ENCODE assay signal across 1 cellular context in genomic region chr3:141487419-141488345, GRCh38.
TF ChIP-seq lines count a peak whose summit lies in the region.

No MANE protein-coding gene starts in this region.

TF ChIP-seq in K562, 482 proteins besides CTCF, POLR2A, EP300 and RAD21 (continued from another document and continues in another):
- TF ChIP-seq MLX (CRISPR knock-in tag; conservative IDR thresholded peaks at IDR 0.05) (no peak), NR2C1 (IDR thresholded peaks at IDR 0.05) (no peak), NR2C1 (tag; IDR thresholded peaks at IDR 0.05) (no peak), YBX1 (IDR thresholded peaks at IDR 0.05) (no peak), ZNF780A (CRISPR knock-in tag; IDR thresholded peaks at IDR 0.05) (no peak), ZNF77 (CRISPR knock-in tag; IDR thresholded peaks at IDR 0.05) (no peak), HIVEP1 (CRISPR knock-in tag; IDR thresholded peaks at IDR 0.05) (no peak), PHB2 (IDR thresholded peaks at IDR 0.05; ENCODE audit: low read depth) (no peak), E2F3 (CRISPR knock-in tag; IDR thresholded peaks at IDR 0.05) (no peak), ZKSCAN1 (IDR thresholded peaks at IDR 0.05; ENCODE audit: low read depth, low read length) (no peak), NFRKB (IDR thresholded peaks at IDR 0.05; ENCODE audit: low read depth) (peak; percentile 53; the same call in 1 of the 2 replicates), ZNF76 (CRISPR knock-in tag; IDR thresholded peaks at IDR 0.05; ENCODE audit: borderline replicate concordance) (no peak), RAD51 (IDR thresholded peaks at IDR 0.05; ENCODE audit: borderline replicate concordance, low read depth) (no peak), MAFK (IDR thresholded peaks at IDR 0.05; ENCODE audit: low read length) (no peak), HMG20B (CRISPR knock-in tag; IDR thresholded peaks at IDR 0.05) (no peak), ZNF436 (CRISPR knock-in tag; IDR thresholded peaks at IDR 0.05) (no peak), PHTF2 (CRISPR knock-in tag; IDR thresholded peaks at IDR 0.05) (no peak), MAZ (CRISPR knock-in tag; conservative IDR thresholded peaks at IDR 0.05 in 1 of 2, IDR thresholded peaks at IDR 0.05 in 1 of 2) (peak; percentile 18 to 82), U2AF2 (optimal IDR thresholded peaks at IDR 0.05; ENCODE audit: low read depth, low read length) (no peak), GMEB1 (CRISPR knock-in tag; IDR thresholded peaks at IDR 0.05) (no peak), NCOA2 (IDR thresholded peaks at IDR 0.05; ENCODE audit: partially characterized antibody in 2 of 2) (no peak), ZBED1 (IDR thresholded peaks at IDR 0.05) (no peak), CHD4 (IDR thresholded peaks at IDR 0.05; ENCODE audit: insufficient read depth, insufficient replicate concordance, low read depth, low read length, poor library complexity, severe bottlenecking) (peak; percentile 44), TAF1 (IDR thresholded peaks at IDR 0.05; ENCODE audit: control insufficient read depth, extremely low read depth, insufficient read depth, low read length, severe bottlenecking) (peak; percentile 50), HNRNPH1 (optimal IDR thresholded peaks at IDR 0.05; ENCODE audit: low read depth, low read length) (no peak), ZNF274 (IDR thresholded peaks at IDR 0.05; ENCODE audit: borderline replicate concordance, low read depth, low read length) (no peak), ZNF282 (CRISPR knock-in tag; IDR thresholded peaks at IDR 0.05) (peak; percentile 85; the same call in 1 of the 2 replicates), HDAC6 (IDR thresholded peaks at IDR 0.05; ENCODE audit: low read depth, low read length) (no peak), TBL1XR1 (IDR thresholded peaks at IDR 0.05; ENCODE audit: low read length in 2 of 2) (no peak), EWSR1 (IDR thresholded peaks at IDR 0.05; ENCODE audit: borderline replicate concordance, low read depth, partially characterized antibody) (no peak), NR3C1 (CRISPR knock-in tag; IDR thresholded peaks at IDR 0.05) (0 out of 2 replicates have a peak, but pooled peaks have one; percentile 67), ZNF140 (CRISPR knock-in tag; IDR thresholded peaks at IDR 0.05) (no peak), NFATC3 (IDR thresholded peaks at IDR 0.05) (peak; percentile 98), ESRRA (IDR thresholded peaks at IDR 0.05; ENCODE audit: borderline replicate concordance, low read depth) (no peak), SMARCA4 (IDR thresholded peaks at IDR 0.05) (peak; percentile 43), MECOM (CRISPR knock-in tag; IDR thresholded peaks at IDR 0.05) (no peak), ZNF217 (CRISPR knock-in tag; IDR thresholded peaks at IDR 0.05) (no peak), VEZF1 (CRISPR knock-in tag; IDR thresholded peaks at IDR 0.05) (0 out of 2 replicates have a peak, but pooled peaks have one; percentile 25), FOXA1 (IDR thresholded peaks at IDR 0.05; ENCODE audit: borderline replicate concordance) (no peak), KLF6 (CRISPR knock-in tag; IDR thresholded peaks at IDR 0.05; ENCODE audit: borderline replicate concordance) (no peak), CHD1 (IDR thresholded peaks at IDR 0.05; ENCODE audit: low read length) (peak; percentile 26), TOE1 (IDR thresholded peaks at IDR 0.05; ENCODE audit: borderline replicate concordance) (peak; percentile 41; the same call in 1 of the 2 replicates), TOE1 (CRISPR knock-in tag; IDR thresholded peaks at IDR 0.05; ENCODE audit: borderline replicate concordance, low read depth) (no peak), IRF9 (tag; IDR thresholded peaks at IDR 0.05) (no peak), SOX6 (IDR thresholded peaks at IDR 0.05) (0 out of 2 replicates have a peak, but pooled peaks have one; percentile 30), MTA1 (IDR thresholded peaks at IDR 0.05; ENCODE audit: borderline replicate concordance) (no peak), PBX2 (CRISPR knock-in tag; IDR thresholded peaks at IDR 0.05; ENCODE audit: low read depth) (no peak), PBX2 (tag; conservative IDR thresholded peaks at IDR 0.05; ENCODE audit: low read depth) (no peak), E2F6 (IDR thresholded peaks at IDR 0.05; ENCODE audit: borderline replicate concordance in 1 of 2, extremely low read depth in 1 of 2, insufficient read depth in 1 of 2, insufficient read length in 1 of 2, low read depth in 1 of 2, low read length in 1 of 2, poor library complexity in 1 of 2, severe bottlenecking in 1 of 2) (peak; percentile 44 to 55), HDAC8 (tag; IDR thresholded peaks at IDR 0.05) (no peak), RFX5 (IDR thresholded peaks at IDR 0.05; ENCODE audit: low read depth, low read length) (no peak), NFIX (CRISPR knock-in tag; IDR thresholded peaks at IDR 0.05; ENCODE audit: low read depth) (no peak), HNRNPL (IDR thresholded peaks at IDR 0.05; ENCODE audit: low read depth, low read length) (no peak), RBM34 (IDR thresholded peaks at IDR 0.05; ENCODE audit: borderline replicate concordance, insufficient read depth, low read length) (no peak), ZNF224 (CRISPR knock-in tag; IDR thresholded peaks at IDR 0.05) (no peak)
- TF ChIP-seq, protein P1, sequence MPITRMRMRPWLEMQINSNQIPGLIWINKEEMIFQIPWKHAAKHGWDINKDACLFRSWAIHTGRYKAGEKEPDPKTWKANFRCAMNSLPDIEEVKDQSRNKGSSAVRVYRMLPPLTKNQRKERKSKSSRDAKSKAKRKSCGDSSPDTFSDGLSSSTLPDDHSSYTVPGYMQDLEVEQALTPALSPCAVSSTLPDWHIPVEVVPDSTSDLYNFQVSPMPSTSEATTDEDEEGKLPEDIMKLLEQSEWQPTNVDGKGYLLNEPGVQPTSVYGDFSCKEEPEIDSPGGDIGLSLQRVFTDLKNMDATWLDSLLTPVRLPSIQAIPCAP (CRISPR knock-in tag; IDR thresholded peaks at IDR 0.05; ENCODE audit: borderline replicate concordance): no peak
- TF ChIP-seq, protein P2, sequence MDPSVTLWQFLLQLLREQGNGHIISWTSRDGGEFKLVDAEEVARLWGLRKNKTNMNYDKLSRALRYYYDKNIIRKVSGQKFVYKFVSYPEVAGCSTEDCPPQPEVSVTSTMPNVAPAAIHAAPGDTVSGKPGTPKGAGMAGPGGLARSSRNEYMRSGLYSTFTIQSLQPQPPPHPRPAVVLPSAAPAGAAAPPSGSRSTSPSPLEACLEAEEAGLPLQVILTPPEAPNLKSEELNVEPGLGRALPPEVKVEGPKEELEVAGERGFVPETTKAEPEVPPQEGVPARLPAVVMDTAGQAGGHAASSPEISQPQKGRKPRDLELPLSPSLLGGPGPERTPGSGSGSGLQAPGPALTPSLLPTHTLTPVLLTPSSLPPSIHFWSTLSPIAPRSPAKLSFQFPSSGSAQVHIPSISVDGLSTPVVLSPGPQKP (CRISPR knock-in tag; IDR thresholded peaks at IDR 0.05): no peak
- TF ChIP-seq, protein P3, sequence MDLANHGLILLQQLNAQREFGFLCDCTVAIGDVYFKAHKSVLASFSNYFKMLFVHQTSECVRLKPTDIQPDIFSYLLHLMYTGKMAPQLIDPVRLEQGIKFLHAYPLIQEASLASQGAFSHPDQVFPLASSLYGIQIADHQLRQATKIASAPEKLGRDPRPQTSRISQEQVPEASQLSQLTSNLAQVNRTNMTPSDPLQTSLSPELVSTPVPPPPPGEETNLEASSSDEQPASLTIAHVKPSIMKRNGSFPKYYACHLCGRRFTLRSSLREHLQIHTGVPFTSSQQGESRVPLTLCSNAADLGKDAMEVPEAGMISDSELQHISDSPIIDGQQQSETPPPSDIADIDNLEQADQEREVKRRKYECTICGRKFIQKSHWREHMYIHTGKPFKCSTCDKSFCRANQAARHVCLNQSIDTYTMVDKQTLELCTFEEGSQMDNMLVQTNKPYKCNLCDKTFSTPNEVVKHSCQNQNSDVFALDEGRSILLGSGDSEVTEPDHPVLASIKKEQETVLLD (IDR thresholded peaks at IDR 0.05): 0 out of 2 replicates have a peak, but pooled peaks have one; percentile 27
- TF ChIP-seq, protein P4, sequence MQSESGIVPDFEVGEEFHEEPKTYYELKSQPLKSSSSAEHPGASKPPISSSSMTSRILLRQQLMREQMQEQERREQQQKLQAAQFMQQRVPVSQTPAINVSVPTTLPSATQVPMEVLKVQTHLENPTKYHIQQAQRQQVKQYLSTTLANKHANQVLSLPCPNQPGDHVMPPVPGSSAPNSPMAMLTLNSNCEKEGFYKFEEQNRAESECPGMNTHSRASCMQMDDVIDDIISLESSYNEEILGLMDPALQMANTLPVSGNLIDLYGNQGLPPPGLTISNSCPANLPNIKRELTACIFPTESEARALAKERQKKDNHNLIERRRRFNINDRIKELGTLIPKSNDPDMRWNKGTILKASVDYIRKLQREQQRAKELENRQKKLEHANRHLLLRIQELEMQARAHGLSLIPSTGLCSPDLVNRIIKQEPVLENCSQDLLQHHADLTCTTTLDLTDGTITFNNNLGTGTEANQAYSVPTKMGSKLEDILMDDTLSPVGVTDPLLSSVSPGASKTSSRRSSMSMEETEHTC (IDR thresholded peaks at IDR 0.05): no peak
- TF ChIP-seq, protein P5, sequence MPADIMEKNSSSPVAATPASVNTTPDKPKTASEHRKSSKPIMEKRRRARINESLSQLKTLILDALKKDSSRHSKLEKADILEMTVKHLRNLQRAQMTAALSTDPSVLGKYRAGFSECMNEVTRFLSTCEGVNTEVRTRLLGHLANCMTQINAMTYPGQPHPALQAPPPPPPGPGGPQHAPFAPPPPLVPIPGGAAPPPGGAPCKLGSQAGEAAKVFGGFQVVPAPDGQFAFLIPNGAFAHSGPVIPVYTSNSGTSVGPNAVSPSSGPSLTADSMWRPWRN (IDR thresholded peaks at IDR 0.05; ENCODE audit: low read depth): no peak
- TF ChIP-seq, protein P6, sequence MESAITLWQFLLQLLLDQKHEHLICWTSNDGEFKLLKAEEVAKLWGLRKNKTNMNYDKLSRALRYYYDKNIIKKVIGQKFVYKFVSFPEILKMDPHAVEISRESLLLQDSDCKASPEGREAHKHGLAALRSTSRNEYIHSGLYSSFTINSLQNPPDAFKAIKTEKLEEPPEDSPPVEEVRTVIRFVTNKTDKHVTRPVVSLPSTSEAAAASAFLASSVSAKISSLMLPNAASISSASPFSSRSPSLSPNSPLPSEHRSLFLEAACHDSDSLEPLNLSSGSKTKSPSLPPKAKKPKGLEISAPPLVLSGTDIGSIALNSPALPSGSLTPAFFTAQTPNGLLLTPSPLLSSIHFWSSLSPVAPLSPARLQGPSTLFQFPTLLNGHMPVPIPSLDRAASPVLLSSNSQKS (CRISPR knock-in tag; IDR thresholded peaks at IDR 0.05): no peak
